ENCODE assay signal across 9 cellular contexts in genomic region chr4:137510866-137511265, GRCh38. TPM values are rescaled to one million over a fixed set of nuclear protein-coding genes. Genes with fewer than 3 reads are reported as not detected.
A peak's percentile ranks its signal among the peaks of the same experiment; 100 is the strongest.
DNase-seq lines count a peak whose midpoint lies in the region; ATAC-seq and TF ChIP-seq lines count a peak whose summit lies in the region.
"Had no signal": no experiment of that assay in that cellular context is flagged by ENCODE, and none has a peak within 500 bp of the region (broad histone marks: within the 10 kb centered on the region; RNA-seq: fewer than 3 reads in every experiment).

No MANE protein-coding gene starts in this region.

- H3K27me3 ChIP-seq in Peyer's patch = no peaks in the 10 kb centered on the region

- H3K36me3 ChIP-seq in Peyer's patch = no peaks in the 10 kb centered on the region

- H3K27ac Mint-ChIP-seq in chondrocyte (ENCODE audit: unreplicated experiment) = peak overlapping the region; percentile 77
- H3K27ac Mint-ChIP-seq in activated T-helper 17 cell treated with anti-CD3 and anti-CD28 coated beads, Interleukin-2, amount 50 U/mL, for 72 hours = no peak overlapping the region

- H3K4me1 ChIP-seq in Peyer's patch = no peaks in the 10 kb centered on the region

- no peaks in the 10 kb centered on the region for H3K9me3 Mint-ChIP-seq in chondrocyte (ENCODE audit: low read depth)
- peaks cover 3% of the 10 kb centered on the region for H3K9me3 Mint-ChIP-seq in activated T-helper 17 cell treated with anti-CD3 and anti-CD28 coated beads, Interleukin-2, amount 50 U/mL, for 72 hours

- ATAC-seq in HG03571 (IDR thresholded peaks at IDR 0.05; ENCODE audit: unreplicated experiment) = no peak
- ATAC-seq in activated T-helper 17 cell treated with anti-CD3 and anti-CD28 coated beads, Interleukin-2, amount 50 U/mL, for 72 hours (replicated peaks) = no peak

- peak overlapping the region; percentile 20 for H3K4me3 Mint-ChIP-seq in chondrocyte (ENCODE audit: unreplicated experiment)
- no peak overlapping the region for H3K4me3 Mint-ChIP-seq in activated T-helper 17 cell treated with anti-CD3 and anti-CD28 coated beads, Interleukin-2, amount 50 U/mL, for 72 hours

- no peaks in the 10 kb centered on the region for H3K36me3 Mint-ChIP-seq in chondrocyte (ENCODE audit: low read depth)
- H3K36me3 Mint-ChIP-seq in activated T-helper 17 cell treated with anti-CD3 and anti-CD28 coated beads, Interleukin-2, amount 50 U/mL, for 72 hours (ENCODE audit: low read depth) = no peaks in the 10 kb centered on the region

- DNase-seq in Caki2 (ENCODE audit: low read depth) = peak; percentile 61
- peak; percentile 99 for DNase-seq in LHCN-M2 (ENCODE audit: low read depth)
- DNase-seq in chondrocyte (ENCODE audit: low spot score) = no peak
- DNase-seq in myocyte (ENCODE audit: low read depth) = peak; percentile 95
- no peak for DNase-seq in activated gamma-delta T cell (lab: John Stamatoyannopoulos, UW)
- DNase-seq in Peyer's patch = no peak
- DNase-seq: activated naive CD4-positive, alpha-beta T cell treated with Interleukin-2 at 50 U/mL for 16 hours had no signal

- peak overlapping the region in 1 of 4 donors; percentile 30 for H3K27ac ChIP-seq in Peyer's patch

- no peak overlapping the region for H3K4me3 ChIP-seq in Peyer's patch

- peaks cover 44% of the 10 kb centered on the region for H3K4me1 Mint-ChIP-seq in chondrocyte (ENCODE audit: low read depth)
- no peaks in the 10 kb centered on the region for H3K4me1 Mint-ChIP-seq in activated T-helper 17 cell treated with anti-CD3 and anti-CD28 coated beads, Interleukin-2, amount 50 U/mL, for 72 hours

- H3K27me3 Mint-ChIP-seq in chondrocyte (ENCODE audit: low read depth) = no peaks in the 10 kb centered on the region
- H3K27me3 Mint-ChIP-seq in activated T-helper 17 cell treated with anti-CD3 and anti-CD28 coated beads, Interleukin-2, amount 50 U/mL, for 72 hours = no peaks in the 10 kb centered on the region

- in situ Hi-C loops in Caki2 (cut with HindIII; ENCODE audit: low pct_unique_long_range_greater_than_20kb, low sequenced_read_pairs) = no loop called here

- no peaks in the 10 kb centered on the region for H3K9me3 ChIP-seq in Peyer's patch

- TF ChIP-seq CTCF in chondrocyte (IDR thresholded peaks at IDR 0.05) = no peak
- TF ChIP-seq CTCF in Peyer's patch (IDR thresholded peaks at IDR 0.05) = no peak

- TF ChIP-seq POLR2A in Peyer's patch (IDR thresholded peaks at IDR 0.05) = no peak

RNA-seq across cellular contexts. Expression of gene PCDH18, which starts 21.4 kb away (rescaled TPM):
- not detected in 2 replicates for total RNA-seq in Caki2 (2014; rRNA removed; shearing (Covaris generic); ENCODE audit: low replicate concordance)
- total RNA-seq in LHCN-M2 (2014; rRNA removed) = 13.4 and 16.6 TPM in 2 replicates
- polyA plus RNA-seq in LHCN-M2 (2012) = 2.8 TPM
- total RNA-seq in chondrocyte = 33.3 to 69.9 TPM (median 35.8 TPM) in 3 replicates
- 38.5 and 59.9 TPM in 2 replicates for total RNA-seq in myocyte
- 14.6 TPM for polyA plus RNA-seq in myocyte (2012)
- 10 to 100 TPM in 2 of 4 donors, 1 to 10 TPM in 2; 6.3 to 46.2 (median 11.1) TPM for total RNA-seq in Peyer's patch
- total RNA-seq in activated T-helper 17 cell treated with anti-CD3 and anti-CD28 coated beads, Interleukin-2, amount 50 U/mL, for 72 hours = not detected

Comparison
In these comparisons a context has a peak if more than half of its experiments do, and no peak if none do; other contexts are left out.
1. DNase-seq: peak in Caki2 (single experiment), LHCN-M2 (single experiment) and myocyte (single experiment); none in chondrocyte (single experiment), activated gamma-delta T cell (single experiment) and Peyer's patch (0 of 3).